ENCODE assay signal across 10 cellular contexts in genomic region chr19:2611483-2612464, GRCh38.
DNase-seq lines count a peak whose midpoint lies in the region; ATAC-seq and TF ChIP-seq lines count a peak whose summit lies in the region.
"Had no signal": no experiment of that assay in that cellular context is flagged by ENCODE, and none has a peak within 500 bp of the region (broad histone marks: within the 10 kb centered on the region; RNA-seq: fewer than 3 reads in every experiment).

No MANE protein-coding gene starts in this region.

- no peaks in the 10 kb centered on the region for H3K36me3 ChIP-seq in mucosa of stomach (ENCODE audit: control insufficient read depth, insufficient read depth, low read length)
- H3K36me3 ChIP-seq: SJSA1 had no signal

- no peak overlapping the region for H3K4me3 ChIP-seq in mucosa of stomach (ENCODE audit: low read length)

- H3K27ac Mint-ChIP-seq in HFFc6 = no peak overlapping the region
- H3K27ac Mint-ChIP-seq in activated naive CD8-positive, alpha-beta T cell treated with anti-CD3 and anti-CD28 coated beads, Interleukin-2, amount 50 U/mL, for 24 hours = peak overlapping the region; percentile 42

- ATAC-seq in activated naive CD8-positive, alpha-beta T cell treated with anti-CD3 and anti-CD28 coated beads, Interleukin-2, amount 50 U/mL, for 24 hours = no peak
- ATAC-seq in HG02763 (IDR thresholded peaks at IDR 0.05; ENCODE audit: unreplicated experiment) = no peak

- H3K4me3 Mint-ChIP-seq in HFFc6 = no peak overlapping the region; the same call in 1 of the 2 replicates
- peak overlapping the region; percentile 75 for H3K4me3 Mint-ChIP-seq in activated naive CD8-positive, alpha-beta T cell treated with anti-CD3 and anti-CD28 coated beads, Interleukin-2, amount 50 U/mL, for 24 hours

- no peaks in the 10 kb centered on the region for H3K4me1 ChIP-seq in mucosa of stomach (ENCODE audit: control insufficient read depth, insufficient read depth, low read length)

- no peaks in the 10 kb centered on the region for H3K9me3 ChIP-seq in mucosa of stomach (ENCODE audit: control insufficient read depth, low read length)
- H3K9me3 ChIP-seq: SJSA1 had no signal

- peaks cover 8% of the 10 kb centered on the region for H3K27me3 Mint-ChIP-seq in HFFc6 (ENCODE audit: insufficient read depth)
- H3K27me3 Mint-ChIP-seq in activated naive CD8-positive, alpha-beta T cell treated with anti-CD3 and anti-CD28 coated beads, Interleukin-2, amount 50 U/mL, for 24 hours = peaks cover 9% of the 10 kb centered on the region

- H3K27me3 ChIP-seq in mucosa of stomach (ENCODE audit: control insufficient read depth, insufficient read depth, low read length) = no peaks in the 10 kb centered on the region
- H3K27me3 ChIP-seq: SJSA1 had no signal

- H3K9ac ChIP-seq in mucosa of stomach (ENCODE audit: low read length) = peak overlapping the region; percentile 77

- TF ChIP-seq CTCF in HFFc6 (IDR thresholded peaks at IDR 0.05) = peak; percentile 23

- H3K4me1 Mint-ChIP-seq in HFFc6 (ENCODE audit: low read depth) = 0 out of 2 replicates have a peak, but pooled peaks cover 4% of the 10 kb centered on the region
- H3K4me1 Mint-ChIP-seq in activated naive CD8-positive, alpha-beta T cell treated with anti-CD3 and anti-CD28 coated beads, Interleukin-2, amount 50 U/mL, for 24 hours = peaks cover 63% of the 10 kb centered on the region

- DNase-seq in A172 (ENCODE audit: low spot score) (peak; percentile 31), HFFc6 (no peak), amygdala (lab: John Stamatoyannopoulos, UW) (no peak), NCI-H1048 (lab: John Stamatoyannopoulos, UW) (no peak)
- DNase-seq in activated naive CD8-positive, alpha-beta T cell treated with anti-CD3 and anti-CD28 coated beads, Interleukin-2, amount 50 U/mL, for 24 hours = no peak
- DNase-seq in activated CD4-positive, alpha-beta T cell treated with anti-CD3 and anti-CD28 coated beads for 48 hours = no peak

- H3K9me3 Mint-ChIP-seq in HFFc6 = no peaks in the 10 kb centered on the region
- no peaks in the 10 kb centered on the region for H3K9me3 Mint-ChIP-seq in activated naive CD8-positive, alpha-beta T cell treated with anti-CD3 and anti-CD28 coated beads, Interleukin-2, amount 50 U/mL, for 24 hours
- H3K9me3 Mint-ChIP-seq: CD8-positive, alpha-beta memory T cell had no signal

- H3K36me3 Mint-ChIP-seq in HFFc6 (ENCODE audit: low read depth) = no peaks in the 10 kb centered on the region
- peaks cover 4% of the 10 kb centered on the region for H3K36me3 Mint-ChIP-seq in activated naive CD8-positive, alpha-beta T cell treated with anti-CD3 and anti-CD28 coated beads, Interleukin-2, amount 50 U/mL, for 24 hours (ENCODE audit: low read depth)
- H3K36me3 Mint-ChIP-seq: CD8-positive, alpha-beta memory T cell had no signal
